In genomic region chr5:125699860-125700259, GRCh38 we compare ENCODE assay signal across 15 cellular contexts.
A peak's percentile ranks its signal among the peaks of the same experiment; 100 is the strongest.
DNase-seq lines count a peak whose midpoint lies in the region; ATAC-seq, FAIRE-seq and TF ChIP-seq lines count a peak whose summit lies in the region.
"Had no signal": no experiment of that assay in that cellular context is flagged by ENCODE, and none has a peak within 500 bp of the region (broad histone marks: within the 10 kb centered on the region; RNA-seq: fewer than 3 reads in every experiment).

No MANE protein-coding gene starts in this region.

- no peaks in the 10 kb centered on the region for H3K27me3 Mint-ChIP-seq in activated CD8-positive, alpha-beta memory T cell treated with anti-CD3 and anti-CD28 coated beads, Interleukin-2, amount 10 ng/mL, durations not matched to agents 7 days and 5 days
- H3K27me3 Mint-ChIP-seq: activated CD4-positive, alpha-beta memory T cell treated with anti-CD3 and anti-CD28 coated beads for 36 hours; activated T-helper 17 cell treated with anti-CD3 and anti-CD28 coated beads, Interleukin-2, amount 50 U/mL, for 72 hours; CD4-positive, alpha-beta memory T cell had no signal

- peak overlapping the region; percentile 73 for H3K4me2 ChIP-seq in skeletal muscle satellite cell (ENCODE audit: low read length)
- H3K4me2 ChIP-seq: KMS-11 had no signal

- H3K4me3 Mint-ChIP-seq in activated CD8-positive, alpha-beta memory T cell treated with anti-CD3 and anti-CD28 coated beads, Interleukin-2, amount 10 ng/mL, durations not matched to agents 7 days and 5 days = no peak overlapping the region
- H3K4me3 Mint-ChIP-seq: activated CD4-positive, alpha-beta memory T cell treated with anti-CD3 and anti-CD28 coated beads for 36 hours; activated T-helper 17 cell treated with anti-CD3 and anti-CD28 coated beads, Interleukin-2, amount 50 U/mL, for 72 hours; CD4-positive, alpha-beta memory T cell had no signal

- no peaks in the 10 kb centered on the region for H3K9me3 ChIP-seq in skeletal muscle satellite cell (replicated peaks; ENCODE audit: low read length)
- H3K9me3 ChIP-seq: testis had no signal

- intact Hi-C loops in left colon (cut with DNase I, micrococcal nuclease) = no loop called here

- no peak for TF ChIP-seq CTCF in D721Med (IDR thresholded peaks at IDR 0.05; ENCODE audit: insufficient read depth, missing control alignments)

- FAIRE-seq in D721Med (lab: Jason Lieb, UNC) = no peak

- DNase-seq in NCI-H510A treated with DMSO at 0.1 percent for 48 hours (lab: John Stamatoyannopoulos, UW) = peak; percentile 29
- no peak for DNase-seq in NCI-H510A (lab: John Stamatoyannopoulos, UW)
- peak; percentile 6 for DNase-seq in RPMI7951 (ENCODE audit: low read depth)
- no peak for DNase-seq in left colon
- no peak for DNase-seq in pons (ENCODE audit: low spot score)
- DNase-seq in D721Med (ENCODE audit: insufficient read length, low spot score) = no peak
- no peak for DNase-seq in activated CD8-positive, alpha-beta memory T cell treated with anti-CD3 and anti-CD28 coated beads, Interleukin-2, amount 10 ng/mL, durations not matched to agents 7 days and 5 days
- DNase-seq: activated CD4-positive, alpha-beta memory T cell treated with anti-CD3 and anti-CD28 coated beads for 36 hours; CD4-positive, alpha-beta memory T cell; hypothalamus; stimulated activated CD4-positive, alpha-beta T cell treated with anti-CD3 and anti-CD28 coated beads, Interleukin-1b, Interleukin-23, amount 100 ng/mL, for 48 hours; testis had no signal

- ATAC-seq in left colon = peak; percentile 71
- ATAC-seq in activated CD8-positive, alpha-beta memory T cell treated with anti-CD3 and anti-CD28 coated beads, Interleukin-2, amount 10 ng/mL, durations not matched to agents 7 days and 5 days = no peak
- ATAC-seq: activated T-helper 17 cell treated with anti-CD3 and anti-CD28 coated beads, Interleukin-2, amount 50 U/mL, for 72 hours had no signal

- H3K4me1 ChIP-seq in skeletal muscle satellite cell (ENCODE audit: control insufficient read depth, insufficient read depth, low read length) = peaks cover 22% of the 10 kb centered on the region
- H3K4me1 ChIP-seq: testis had no signal

- no peaks in the 10 kb centered on the region for H3K27me3 ChIP-seq in skeletal muscle satellite cell (ENCODE audit: control insufficient read depth, insufficient read depth, low read length)
- H3K27me3 ChIP-seq: testis had no signal

- CTCF ChIA-PET in activated CD8-positive, alpha-beta memory T cell treated with anti-CD3 and anti-CD28 coated beads, Interleukin-2, amount 10 ng/mL, durations not matched to agents 7 days and 5 days (lab: Charles Lee) = interaction anchor here (0.6 kb wide), 1 partner anchor 1658 kb away, joined by 3 read pairs; no protein-coding TSS in a partner anchor

- no peak overlapping the region for H3K27ac Mint-ChIP-seq in activated CD8-positive, alpha-beta memory T cell treated with anti-CD3 and anti-CD28 coated beads, Interleukin-2, amount 10 ng/mL, durations not matched to agents 7 days and 5 days
- H3K27ac Mint-ChIP-seq: activated CD4-positive, alpha-beta memory T cell treated with anti-CD3 and anti-CD28 coated beads for 36 hours; activated T-helper 17 cell treated with anti-CD3 and anti-CD28 coated beads, Interleukin-2, amount 50 U/mL, for 72 hours; CD4-positive, alpha-beta memory T cell had no signal

- H3K36me3 ChIP-seq in skeletal muscle satellite cell (ENCODE audit: insufficient read depth, low read length) = no peaks in the 10 kb centered on the region

- H3K9ac ChIP-seq in skeletal muscle satellite cell (ENCODE audit: low read depth, low read length) = peak overlapping the region; percentile 32
- H3K9ac ChIP-seq: KMS-11 had no signal

- peaks cover 4% of the 10 kb centered on the region for H3K9me3 Mint-ChIP-seq in activated CD8-positive, alpha-beta memory T cell treated with anti-CD3 and anti-CD28 coated beads, Interleukin-2, amount 10 ng/mL, durations not matched to agents 7 days and 5 days (ENCODE audit: low read depth)

- H3K36me3 Mint-ChIP-seq in activated CD8-positive, alpha-beta memory T cell treated with anti-CD3 and anti-CD28 coated beads, Interleukin-2, amount 10 ng/mL, durations not matched to agents 7 days and 5 days = no peaks in the 10 kb centered on the region
- H3K36me3 Mint-ChIP-seq: activated CD4-positive, alpha-beta memory T cell treated with anti-CD3 and anti-CD28 coated beads for 36 hours; CD4-positive, alpha-beta memory T cell had no signal

- no peak overlapping the region for H3K4me3 ChIP-seq in skeletal muscle satellite cell (ENCODE audit: low read length)
- H3K4me3 ChIP-seq: testis had no signal

- H3K4me1 Mint-ChIP-seq in activated CD8-positive, alpha-beta memory T cell treated with anti-CD3 and anti-CD28 coated beads, Interleukin-2, amount 10 ng/mL, durations not matched to agents 7 days and 5 days = no peaks in the 10 kb centered on the region
- H3K4me1 Mint-ChIP-seq: activated T-helper 17 cell treated with anti-CD3 and anti-CD28 coated beads, Interleukin-2, amount 50 U/mL, for 72 hours; CD4-positive, alpha-beta memory T cell had no signal

Comparison
In these comparisons a context has a peak if more than half of its experiments do, and no peak if none do; other contexts are left out.
1. DNase-seq: peak in NCI-H510A treated with DMSO at 0.1 percent for 48 hours (single experiment) and RPMI7951 (single experiment); none in NCI-H510A (single experiment), left colon (0 of 2), pons (single experiment), D721Med (single experiment) and activated CD8-positive, alpha-beta memory T cell treated with anti-CD3 and anti-CD28 coated beads, Interleukin-2, amount 10 ng/mL, durations not matched to agents 7 days and 5 days (single experiment).